Comparison of ENCODE assay signal across 9 cellular contexts in the genomic region with DNA sequence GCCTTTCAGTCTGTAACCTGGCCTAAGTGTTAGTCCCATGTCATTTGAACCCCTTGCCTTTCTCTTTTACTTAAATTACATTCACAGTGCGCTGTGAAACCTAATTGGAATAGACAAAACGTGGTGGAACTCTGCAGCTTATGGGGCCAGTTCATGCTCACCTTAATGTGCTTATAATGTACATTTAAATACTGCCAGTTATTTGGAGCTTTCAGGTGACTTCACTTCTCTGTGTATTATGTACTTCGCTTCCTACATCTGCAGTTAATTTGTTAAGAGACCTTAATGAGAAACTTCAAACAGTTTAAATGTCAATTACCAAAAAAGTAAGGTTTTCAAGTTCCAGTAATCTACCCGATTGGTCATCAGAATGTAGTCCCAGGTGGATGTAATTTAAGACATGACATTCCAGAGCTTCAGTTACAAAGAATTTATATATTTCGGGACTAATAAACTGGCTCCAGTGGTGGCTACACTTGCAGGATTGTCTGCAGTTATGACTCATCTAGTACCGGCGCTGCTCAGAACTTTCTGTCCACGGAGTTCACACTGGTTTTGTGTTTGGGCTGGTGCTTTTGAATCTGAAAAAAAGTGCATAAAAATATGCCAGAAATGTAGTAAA. TPM values are rescaled to one million over a fixed set of nuclear protein-coding genes. Genes with fewer than 3 reads are reported as not detected.
DNase-seq lines count a peak whose midpoint lies in the region; ATAC-seq, FAIRE-seq and TF ChIP-seq lines count a peak whose summit lies in the region.
"Had no signal": no experiment of that assay in that cellular context is flagged by ENCODE, and none has a peak within 500 bp of the region (broad histone marks: within the 10 kb centered on the region; RNA-seq: fewer than 3 reads in every experiment).

No MANE protein-coding gene starts in this region.

- no peak overlapping the region for H3K4me3 ChIP-seq in right lobe of liver
- H3K4me3 ChIP-seq in HepG2 (replicated peaks in 1 of 3; ENCODE audit: insufficient read depth in 1 of 3, low read depth in 2 of 3, low read length in 3 of 3) = no peak overlapping the region
- H3K4me3 ChIP-seq in K562 = no peak overlapping the region
- no peak overlapping the region for H3K4me3 ChIP-seq in hepatocyte

- no peaks in the 10 kb centered on the region for H3K79me2 ChIP-seq in HepG2 (ENCODE audit: insufficient read depth, low read length)
- no peaks in the 10 kb centered on the region for H3K79me2 ChIP-seq in K562 (ENCODE audit: control insufficient read depth, insufficient read depth, low read length)
- no peaks in the 10 kb centered on the region for H3K79me2 ChIP-seq in hepatocyte

- H3K4me3 Mint-ChIP-seq in nephron progenitor cell = no peak overlapping the region

- H3K9ac ChIP-seq in HepG2 (ENCODE audit: insufficient read depth, low read depth, low read length) = no peak overlapping the region
- H3K9ac ChIP-seq in K562 (ENCODE audit: insufficient read depth in 1 of 2, low read depth in 2 of 2, low read length in 2 of 2) = no peak overlapping the region

- POLR2A ChIA-PET in HepG2 (lab: Yijun Ruan, JAX) = no interaction called here
- POLR2A ChIA-PET in K562 (lab: Yijun Ruan, JAX) = no interaction called here

- CTCF ChIA-PET in HepG2 (lab: Yijun Ruan, JAX; ENCODE audit: low intra/inter-chr PET ratio, low total read pairs) (no interaction called here), K562 (lab: Yijun Ruan, JAX; ENCODE audit: low intra/inter-chr PET ratio) (no interaction called here)

- DNase-seq in right lobe of liver (no peak), HepG2 (ENCODE audit: low spot score) (no peak), K562 (ENCODE audit: extremely low read depth in 1 of 4, low spot score in 3 of 4) (no peak), hepatocyte (ENCODE audit: low spot score) (no peak), NCI-H1694 treated with DMSO at 0.1 percent for 48 hours (lab: John Stamatoyannopoulos, UW) (no peak), nephron progenitor cell (no peak)
- DNase-seq in activated CD4-positive, alpha-beta T cell treated with anti-CD3 and anti-CD28 coated beads, Interleukin-2, amount 50 U/mL, for 48 hours = no peak

- peaks cover 0 to 14% (median 5%) of the 10 kb centered on the region in 4 donors for H3K4me1 ChIP-seq in right lobe of liver
- H3K4me1 ChIP-seq in HepG2 (ENCODE audit: insufficient read depth, low read length) = peaks cover 15% of the 10 kb centered on the region
- no peaks in the 10 kb centered on the region; a peak in 1 of 5 replicates for H3K4me1 ChIP-seq in K562 (replicated peaks in 1 of 2; ENCODE audit: control insufficient read depth in 2 of 2, insufficient read depth in 2 of 2, low read length in 2 of 2)
- H3K4me1 ChIP-seq in hepatocyte (ENCODE audit: insufficient read depth) = peaks cover 6% of the 10 kb centered on the region

- H3K9me3 Mint-ChIP-seq in nephron progenitor cell = peaks cover 14% of the 10 kb centered on the region

- H3K36me3 Mint-ChIP-seq in nephron progenitor cell (ENCODE audit: low read depth) = peaks cover 11% of the 10 kb centered on the region

- H3K27me3 Mint-ChIP-seq in nephron progenitor cell (ENCODE audit: low read depth, poor library complexity) = peaks cover 14% of the 10 kb centered on the region

- TF ChIP-seq EP300 in HepG2 (IDR thresholded peaks at IDR 0.05; ENCODE audit: low read depth in 2 of 2, low read length in 2 of 2) (no peak), HepG2 (CRISPR knock-in tag; IDR thresholded peaks at IDR 0.05; ENCODE audit: borderline replicate concordance) (no peak), K562 (IDR thresholded peaks at IDR 0.05; ENCODE audit: low read length) (no peak)

- TF ChIP-seq CTCF in right lobe of liver (IDR thresholded peaks at IDR 0.05) (no peak), HepG2 (CRISPR knock-in tag; IDR thresholded peaks at IDR 0.05) (no peak), K562 (IDR thresholded peaks at IDR 0.05 in 2 of 3, conservative IDR thresholded peaks at IDR 0.05 in 1 of 3; ENCODE audit: insufficient read depth in 2 of 3, low read depth in 1 of 3, low read length in 3 of 3) (no peak), hepatocyte (IDR thresholded peaks at IDR 0.05; ENCODE audit: poor library complexity) (no peak), nephron progenitor cell (IDR thresholded peaks at IDR 0.05) (no peak)

- H2AFZ ChIP-seq in HepG2 (ENCODE audit: low read length) (no peak overlapping the region), K562 (ENCODE audit: low read depth, low read length) (no peak overlapping the region), hepatocyte (no peak overlapping the region)

- H3K4me2 ChIP-seq in HepG2 (ENCODE audit: low read depth, low read length) = no peak overlapping the region
- H3K4me2 ChIP-seq in K562 (ENCODE audit: insufficient read depth, low read length) = no peak overlapping the region
- H3K4me2 ChIP-seq in hepatocyte = peak overlapping the region; percentile 24

- H3K27ac Mint-ChIP-seq in nephron progenitor cell = no peak overlapping the region

- in situ Hi-C loops in HepG2 (cut with HindIII; ENCODE audit: extremely low pct_ligation_motif_present, low pct_unique_long_range_greater_than_20kb) (no loop called here), K562 (cut with MboI) (no loop called here)

- TF ChIP-seq RAD21 in HepG2 (CRISPR knock-in tag; IDR thresholded peaks at IDR 0.05) (no peak), K562 (CRISPR knock-in tag; conservative IDR thresholded peaks at IDR 0.05 in 1 of 2, IDR thresholded peaks at IDR 0.05 in 1 of 2) (no peak)

- WGBS in right lobe of liver (ENCODE audit: insufficient coverage, low coverage, low lambda C conversion rate, missing lambda C conversion rate) = 65% methylated on average over 8 of the region's 8 CpGs
- 96% methylated on average over 8 of the region's 8 CpGs for WGBS in HepG2 (ENCODE audit: low lambda C conversion rate)
- WGBS in K562 (ENCODE audit: insufficient coverage, low coverage, missing lambda C conversion rate) = 32% methylated on average over 8 of the region's 8 CpGs
- WGBS in hepatocyte (ENCODE audit: low lambda C conversion rate, missing lambda C conversion rate) = 50% methylated on average over 8 of the region's 8 CpGs

- intact Hi-C loops in right lobe of liver (cut with DNase I) (no loop called here), HepG2 (cut with micrococcal nuclease; ENCODE audit: unreplicated experiment) (no loop called here), K562 (cut with micrococcal nuclease) (no loop called here)

- H3K4me1 Mint-ChIP-seq in nephron progenitor cell = peaks cover 52% of the 10 kb centered on the region

- H3K9me1 ChIP-seq in K562 (ENCODE audit: control insufficient read depth, insufficient read depth, low read length) = no peaks in the 10 kb centered on the region

- H3K36me3 ChIP-seq in right lobe of liver (no peaks in the 10 kb centered on the region), HepG2 (replicated peaks in 1 of 2; ENCODE audit: control insufficient read depth in 1 of 2, insufficient read depth in 2 of 2, low read length in 2 of 2) (no peaks in the 10 kb centered on the region), K562 (ENCODE audit: control insufficient read depth, insufficient read depth, low read length) (no peaks in the 10 kb centered on the region), hepatocyte (replicated peaks; ENCODE audit: insufficient read depth, low read depth) (no peaks in the 10 kb centered on the region)

- FAIRE-seq in HepG2 (lab: Jason Lieb, UNC) = no peak
- FAIRE-seq in K562 (lab: Jason Lieb, UNC) = no peak
- FAIRE-seq: frontal cortex had no signal

- no peak overlapping the region for H3K27ac ChIP-seq in right lobe of liver
- H3K27ac ChIP-seq in HepG2 (ENCODE audit: extremely low read length, insufficient read depth, low read length) = no peak overlapping the region
- H3K27ac ChIP-seq in K562 (ENCODE audit: extremely low read depth, low read depth, low read length) = no peak overlapping the region
- H3K27ac ChIP-seq in hepatocyte = no peak overlapping the region

- H3K9me3 ChIP-seq in right lobe of liver (no peaks in the 10 kb centered on the region), HepG2 (ENCODE audit: low read length) (no peaks in the 10 kb centered on the region), K562 (replicated peaks; ENCODE audit: control insufficient read depth, insufficient read depth, low read depth, low read length) (no peaks in the 10 kb centered on the region), hepatocyte (ENCODE audit: low read depth) (no peaks in the 10 kb centered on the region)

- H4K20me1 ChIP-seq in HepG2 (ENCODE audit: insufficient read depth, low read length) = no peaks in the 10 kb centered on the region
- H4K20me1 ChIP-seq in K562 (replicated peaks; ENCODE audit: control insufficient read depth, insufficient read depth, low read length) = peaks cover 7% of the 10 kb centered on the region; the same call in 1 of the 2 replicates
- H4K20me1 ChIP-seq in hepatocyte (ENCODE audit: insufficient read depth, poor library complexity, severe bottlenecking) = no peaks in the 10 kb centered on the region

- peak in 3 of 4 donors; percentile 17 to 78 (median 54) for ATAC-seq in right lobe of liver
- ATAC-seq in HepG2 = no peak
- ATAC-seq in K562 = no peak
- ATAC-seq in HG02588 (IDR thresholded peaks at IDR 0.05; ENCODE audit: unreplicated experiment) = no peak

- H3K27me3 ChIP-seq in right lobe of liver (no peaks in the 10 kb centered on the region), HepG2 (ENCODE audit: control insufficient read depth in 1 of 2, insufficient read depth in 2 of 2, low read length in 2 of 2) (no peaks in the 10 kb centered on the region), K562 (ENCODE audit: control insufficient read depth in 2 of 2, insufficient read depth in 2 of 2, low read length in 2 of 2) (peaks cover 0 to 8% of the 10 kb centered on the region in 2 experiments; a peak in 1 of 5 replicates), hepatocyte (no peaks in the 10 kb centered on the region)

- TF ChIP-seq POLR2A in right lobe of liver (IDR thresholded peaks at IDR 0.05) (no peak), HepG2 (IDR thresholded peaks at IDR 0.05; ENCODE audit: insufficient read depth in 1 of 2, low read depth in 2 of 2, low read length in 2 of 2) (no peak), K562 (conservative IDR thresholded peaks at IDR 0.05) (no peak)

- no TSS peak for BruUV-seq in HepG2 (replicated peaks; lab: Mats Ljungman, UMichigan)
- no TSS peak for BruUV-seq in K562 (replicated peaks; lab: Mats Ljungman, UMichigan)

- H3K9me2 ChIP-seq in hepatocyte (replicated peaks; ENCODE audit: insufficient read depth) = no peaks in the 10 kb centered on the region

RNA-seq across cellular contexts. Expression of a gene that starts 20.1 kb away (rescaled TPM):
- total RNA-seq in right lobe of liver = 10 to 100 TPM; 38.1 to 56.8 (median 46.4) TPM
- total RNA-seq in HepG2 (2016; rRNA removed; fragmentation: Illumina TruSeq; extraction: Trizol) = 9.6 and 14.5 TPM in 2 replicates
- 2.0 and 2.9 TPM in 2 replicates for total RNA-seq in HepG2 (2016; cell fraction: cytosol; rRNA removed; fragmentation: Illumina TruSeq; extraction: Trizol; ENCODE audit: low read depth)
- total RNA-seq in HepG2 (2016; cell fraction: insoluble cytoplasmic fraction; rRNA removed; fragmentation: Illumina TruSeq; extraction: Trizol) = 9.5 and 15.4 TPM in 2 replicates
- 3.3 and 3.6 TPM in 2 replicates for total RNA-seq in HepG2 (2016; cell fraction: membrane; rRNA removed; fragmentation: Illumina TruSeq; extraction: Trizol)
- 6.5 and 8.3 TPM in 2 replicates for total RNA-seq in HepG2 (2016; cell fraction: nucleus; rRNA removed; fragmentation: Illumina TruSeq; extraction: Trizol)
- 10.7 and 12.7 TPM in 2 replicates for polyA plus RNA-seq in HepG2 (2011; rRNA removed)
- 5.3 and 10.1 TPM in 2 replicates for polyA plus RNA-seq in HepG2 (2011; cell fraction: cytosol; rRNA removed)
- polyA plus RNA-seq in HepG2 (2011; cell fraction: nucleus; rRNA removed) = 10.8 and 13.7 TPM in 2 replicates
- 13.3 and 18.6 TPM in 2 replicates for polyA plus RNA-seq in HepG2 (2012)
- 2.8 and 3.7 TPM in 2 replicates for polyA plus RNA-seq in HepG2 (2016; cell fraction: cytosol; fragmentation: Illumina TruSeq; extraction: Trizol; ENCODE audit: low read depth)
- polyA plus RNA-seq in HepG2 (2016; cell fraction: insoluble cytoplasmic fraction; fragmentation: Illumina TruSeq; extraction: Trizol; ENCODE audit: low read depth) = 21.4 and 21.5 TPM in 2 replicates
- 4.2 and 5.1 TPM in 2 replicates for polyA plus RNA-seq in HepG2 (2016; cell fraction: membrane; fragmentation: Illumina TruSeq; extraction: Trizol; ENCODE audit: low read depth)
- 12.2 and 12.3 TPM in 2 replicates for polyA plus RNA-seq in HepG2 (2016; cell fraction: nucleus; fragmentation: Illumina TruSeq; extraction: Trizol; ENCODE audit: insufficient read depth, low read depth)
- polyA minus RNA-seq in HepG2 (2011; rRNA and poly(A)+ RNA removed; ENCODE audit: low replicate concordance) = 1.0 and 3.9 TPM in 2 replicates
- polyA minus RNA-seq in HepG2 (2011; cell fraction: cytosol; rRNA and poly(A)+ RNA removed) = 4.7 and 5.9 TPM in 2 replicates
- polyA minus RNA-seq in HepG2 (2011; cell fraction: nucleus; rRNA and poly(A)+ RNA removed) = 18.8 and 21.1 TPM in 2 replicates
- total RNA-seq in K562 (2011; cell fraction: chromatin; rRNA removed; ENCODE audit: low replicate concordance) = 1.4 and 6.8 TPM in 2 replicates
- total RNA-seq in K562 (2011; cell fraction: nucleolus; rRNA removed) = 1.2 and 1.4 TPM in 2 replicates
- 3.0 and 3.7 TPM in 2 replicates for total RNA-seq in K562 (2011; cell fraction: nucleoplasm; rRNA removed)
- total RNA-seq in K562 (2014; rRNA removed) = 1.2 and 1.8 TPM in 2 replicates
- total RNA-seq in K562 (2014; rRNA removed; fragmentation: Illumina TruSeq; extraction: Trizol) = 2.3 and 3.3 TPM in 2 replicates
- total RNA-seq in K562 (2015; rRNA removed; fragmentation: Illumina TruSeq; extraction: Trizol) = 2.4 and 4.3 TPM in 2 replicates
- 2.5 and 2.9 TPM in 2 replicates for total RNA-seq in K562 (2021)
- 4.1 and 5.0 TPM in 2 replicates for polyA plus RNA-seq in K562 (2011; rRNA removed)
- 2.1 and 2.7 TPM in 2 replicates for polyA plus RNA-seq in K562 (2011; cell fraction: cytosol; rRNA removed)
- polyA plus RNA-seq in K562 (2011; cell fraction: nucleus; rRNA removed) = 8.2 and 9.9 TPM in 2 replicates
- 2.8 and 5.0 TPM in 2 replicates for polyA plus RNA-seq in K562 (2012)
- polyA plus RNA-seq in K562 (2014; fragmentation: Illumina TruSeq; extraction: Trizol) = 2.9 and 3.4 TPM in 2 replicates
- 1 to 10 TPM; 2.0 to 2.1 TPM for polyA plus RNA-seq in K562 (2014; fragmentation: Nextera tagmentation; extraction: Ambion mirVana)
- polyA plus RNA-seq in K562 (2014; rRNA removed) = 2.1 and 4.3 TPM in 2 replicates
- 1.6 and 3.5 TPM in 2 replicates for polyA minus RNA-seq in K562 (2011; rRNA and poly(A)+ RNA removed)
- not detected in 2 replicates for polyA minus RNA-seq in K562 (2011; cell fraction: cytosol; rRNA and poly(A)+ RNA removed)
- polyA minus RNA-seq in K562 (2011; cell fraction: nucleus; rRNA and poly(A)+ RNA removed) = 4.3 and 5.2 TPM in 2 replicates
- total RNA-seq in hepatocyte = 10.0 TPM in 2 replicates
- polyA plus RNA-seq in hepatocyte = 11.4 and 12.1 TPM in 2 replicates

Comparison
In these comparisons a context has a peak if more than half of its experiments do, and no peak if none do; other contexts are left out.
1. ATAC-seq: peak in right lobe of liver (3 of 4); none in HepG2 (single experiment), K562 (single experiment) and HG02588 (single experiment).